ENCODE assay signal across 8 cellular contexts in genomic region chr2:32166115-32166549, GRCh38. TPM values are rescaled to one million over a fixed set of nuclear protein-coding genes. Genes with fewer than 3 reads are reported as not detected.
DNase-seq lines count a peak whose midpoint lies in the region; ATAC-seq, FAIRE-seq and TF ChIP-seq lines count a peak whose summit lies in the region.

No MANE protein-coding gene starts in this region.

- H3K9me3 ChIP-seq in Caco-2, result no peaks in the 10 kb centered on the region
- H3K9me3 ChIP-seq in PC-9 (ENCODE audit: insufficient read depth, low read depth), result no peaks in the 10 kb centered on the region
- H3K9me3 ChIP-seq in ovary, result no peaks in the 10 kb centered on the region

- H4K20me1 ChIP-seq in PC-9 (ENCODE audit: insufficient read depth), result peaks cover 5% of the 10 kb centered on the region; the same call in 1 of the 2 replicates

- H3K79me2 ChIP-seq in PC-9 (ENCODE audit: low read depth), result peaks cover 40% of the 10 kb centered on the region

- H3K27me3 ChIP-seq in Caco-2 (replicated peaks; ENCODE audit: control insufficient read depth, insufficient read depth, low read length) (no peaks in the 10 kb centered on the region), PC-9 (ENCODE audit: insufficient read depth, low read depth) (no peaks in the 10 kb centered on the region), ovary (no peaks in the 10 kb centered on the region)

- H3K27ac ChIP-seq in PC-9, result peak overlapping the region; percentile 78
- peak overlapping the region; percentile 87 for H3K27ac ChIP-seq in epithelial cell of prostate
- H3K27ac ChIP-seq in ovary, result peak overlapping the region; percentile 43 to 71

- no peak for TF ChIP-seq CTCF in Caco-2 (IDR thresholded peaks at IDR 0.05; ENCODE audit: insufficient read depth in 1 of 2, low read depth in 1 of 2, low read length in 1 of 2, severe bottlenecking in 1 of 2, unreplicated experiment in 1 of 2)
- TF ChIP-seq CTCF in PC-9 (conservative IDR thresholded peaks at IDR 0.05), result no peak
- no peak for TF ChIP-seq CTCF in ovary (IDR thresholded peaks at IDR 0.05)
- TF ChIP-seq CTCF in omental fat pad (IDR thresholded peaks at IDR 0.05), result no peak

- H3K36me3 Mint-ChIP-seq in Caco-2 (ENCODE audit: insufficient read depth, unreplicated experiment), result peaks cover 21% of the 10 kb centered on the region

- BruUV-seq in Caco-2 (replicated peaks; lab: Mats Ljungman, UMichigan) (TSS peak; percentile 61), PC-9 (replicated peaks; lab: Mats Ljungman, UMichigan) (TSS peak; percentile 65)

- POLR2A ChIA-PET in Caco-2 (lab: Charles Lee), result interaction anchor here (0.5 to 1.5 kb wide), 15 partner anchors 9 to 420 kb away, joined by 3 to 34 read pairs (median 5); partner anchors contain the start of genes BIRC6, DPY30 and SPAST
- POLR2A ChIA-PET in PC-9 (lab: Charles Lee; ENCODE audit: unreplicated experiment), result interaction anchor here (0.7 to 1.0 kb wide), 4 partner anchors 14 to 133 kb away, joined by 4 to 11 read pairs (median 6); partner anchors contain the start of gene DPY30

- H2AFZ ChIP-seq in PC-9, result peak overlapping the region; percentile 85

- no peaks in the 10 kb centered on the region for H3K27me3 Mint-ChIP-seq in Caco-2 (ENCODE audit: insufficient read depth, unreplicated experiment)

- no peak for TF ChIP-seq EP300 in ovary (IDR thresholded peaks at IDR 0.05)

- intact Hi-C loops in Caco-2 (cut with micrococcal nuclease; ENCODE audit: unreplicated experiment) (no loop called here), PC-9 (cut with micrococcal nuclease; ENCODE audit: unreplicated experiment) (loop anchor here (10.0 kb wide), 1 partner anchor 131 kb away; the partner anchor contains the start of gene DPY30), ovary (cut with DNase I) (no loop called here)

- peaks cover 10% of the 10 kb centered on the region; the same call in 1 of the 2 replicates for H3K4me1 ChIP-seq in Caco-2
- H3K4me1 ChIP-seq in PC-9 (replicated peaks; ENCODE audit: insufficient read depth), result peaks cover 19% of the 10 kb centered on the region
- H3K4me1 ChIP-seq in ovary (ENCODE audit: insufficient read depth), result peaks cover 3% of the 10 kb centered on the region

- H3K4me3 ChIP-seq in Caco-2 (ENCODE audit: low read depth, low read length), result peak overlapping the region; percentile 52
- H3K4me3 ChIP-seq in PC-9, result peak overlapping the region; percentile 87
- peak overlapping the region; percentile 85 for H3K4me3 ChIP-seq in ovary

- H3K27ac Mint-ChIP-seq in Caco-2 (ENCODE audit: unreplicated experiment), result peak overlapping the region; percentile 100

- WGBS in ovary, 3 donors, result 1 to 2% (median 2%) methylated on average over 11 of the region's 11 CpGs

- ATAC-seq in omental fat pad (ENCODE audit: low FRiP score), result no peak

- no peak for FAIRE-seq in urothelium cell line (lab: Jason Lieb, UNC)

- H3K36me3 ChIP-seq in Caco-2 (ENCODE audit: control insufficient read depth, insufficient read depth, low read length) (no peaks in the 10 kb centered on the region), PC-9 (ENCODE audit: low read depth) (peaks cover 8% of the 10 kb centered on the region), ovary (no peaks in the 10 kb centered on the region)

- peaks cover 8% of the 10 kb centered on the region for H3K4me1 Mint-ChIP-seq in Caco-2 (ENCODE audit: low read depth, unreplicated experiment)

- no peak for DNase-seq in Caco-2
- DNase-seq in PC-9, result no peak
- DNase-seq in epithelial cell of prostate (ENCODE audit: low read depth, low spot score), result no peak
- DNase-seq in ovary, result no peak
- no peak for DNase-seq in omental fat pad (ENCODE audit: low spot score)
- no peak for DNase-seq in amygdala (lab: John Stamatoyannopoulos, UW)
- no peak for DNase-seq in kidney tubule cell (ENCODE audit: low spot score)
- DNase-seq in urothelium cell line (ENCODE audit: low spot score), result no peak

- no peaks in the 10 kb centered on the region for H3K9me2 ChIP-seq in PC-9 (ENCODE audit: insufficient read depth)

- H3K9me3 Mint-ChIP-seq in Caco-2 (ENCODE audit: unreplicated experiment), result no peaks in the 10 kb centered on the region

- no peak for TF ChIP-seq POLR2A in ovary (IDR thresholded peaks at IDR 0.05)

- peak overlapping the region; percentile 83 for H3K4me2 ChIP-seq in PC-9

- CTCF ChIA-PET in Caco-2 (lab: Charles Lee) (interaction anchor here (0.8 to 1.2 kb wide), 3 partner anchors 84 to 126 kb away, joined by 3 to 4 read pairs (median 3); partner anchors contain the start of genes DPY30 and SPAST), PC-9 (lab: Charles Lee) (interaction anchor here (0.9 kb wide), 1 partner anchor 492 kb away, joined by 3 read pairs; no protein-coding TSS in a partner anchor)

- H3K4me3 Mint-ChIP-seq in Caco-2 (ENCODE audit: unreplicated experiment), result peak overlapping the region; percentile 98

- peaks cover 4% of the 10 kb centered on the region for H3F3A ChIP-seq in PC-9 (ENCODE audit: insufficient read depth, low read depth)

RNA-seq across cellular contexts. Expression of gene SLC30A6, which starts 0.5 kb away (rescaled TPM):
- total RNA-seq in Caco-2 (2022) (32.9 and 35.0 TPM in 2 replicates), PC-9 (2021) (18.5 and 25.7 TPM in 2 replicates), ovary (10 to 100 TPM; 16.0 to 25.8 (median 18.6) TPM), omental fat pad (10 to 100 TPM; 16.0 to 23.0 (median 19.8) TPM)
- 10 to 100 TPM in 1 of 2 donors, 1 to 10 TPM in 1; 6.6 to 14.2 TPM for polyA plus RNA-seq in ovary
